Comparison of ENCODE assay signal across 8 cellular contexts in genomic region chr17:40647549-40648325, GRCh38. TPM values are rescaled to one million over a fixed set of nuclear protein-coding genes. Genes with fewer than 3 reads are reported as not detected.
DNase-seq lines count a peak whose midpoint lies in the region; ATAC-seq and TF ChIP-seq lines count a peak whose summit lies in the region.

Gene SMARCE1, minus strand, starts transcription at chr17:40647818. Its CDS starts 2,016 bp downstream, at chr17:40645802.

- CTCF ChIA-PET in OCI-LY7 (lab: Charles Lee; ENCODE audit: unreplicated experiment) = interaction anchor here (0.9 kb wide), 1 partner anchor 1001 kb away, joined by 3 read pairs; no protein-coding TSS in a partner anchor

- BruUV-seq in OCI-LY7 (replicated peaks; lab: Mats Ljungman, UMichigan) = no TSS peak

- H4K20me1 ChIP-seq in BLaER1 treated with 17β-estradiol and CSF1 and Interleukin-3, amounts not matched to agents 10 nM and 100 nM = peaks cover 0 to 13% (median 7%) of the 10 kb centered on the region in 11 experiments; a peak in 7 of 22 replicates
- peaks cover 16% of the 10 kb centered on the region for H4K20me1 ChIP-seq in OCI-LY7 (ENCODE audit: insufficient read depth, low read length)

- DNase-seq in HT-29 (ENCODE audit: low spot score) = peak; percentile 75
- DNase-seq in OCI-LY7 (ENCODE audit: low spot score) = peak; percentile 87
- DNase-seq in activated T-cell treated with anti-CD3 and anti-CD28 coated beads for 4 hours = peak; percentile 47
- DNase-seq in epithelial cell of prostate (ENCODE audit: low read depth, low spot score) = no peak
- peak; percentile 75 to 84 (median 80) for DNase-seq in mucosa of descending colon
- peak; percentile 58 to 61 for DNase-seq in stimulated activated CD8-positive, alpha-beta memory T cell treated with anti-CD3 and anti-CD28 coated beads, Interleukin-2, amount 100 ng/mL, for 48 hours (ENCODE audit: low read depth in 2 of 2)

- H3K9me3 ChIP-seq in BLaER1 treated with 17β-estradiol and CSF1 and Interleukin-3, amounts not matched to agents 10 nM and 100 nM (replicated peaks in 1 of 11) = no peaks in the 10 kb centered on the region
- H3K9me3 ChIP-seq in OCI-LY7 (ENCODE audit: low read length) (no peaks in the 10 kb centered on the region), mucosa of descending colon (no peaks in the 10 kb centered on the region)

- H3K4me3 ChIP-seq in BLaER1 treated with 17β-estradiol and CSF1 and Interleukin-3, amounts not matched to agents 10 nM and 100 nM = peak within 1 kb of the TSS; percentile 82 to 97 (median 88)
- H3K4me3 ChIP-seq in OCI-LY7 (ENCODE audit: low read depth, low read length, poor library complexity, severe bottlenecking) (peak within 1 kb of the TSS; percentile 90), mucosa of descending colon (peak within 1 kb of the TSS; percentile 78)

- POLR2A ChIA-PET in OCI-LY7 (lab: Charles Lee) = interaction anchor here (0.6 to 3.3 kb wide), 6 partner anchors 7 to 32 kb away, joined by 3 to 14 read pairs (median 6); no protein-coding TSS in a partner anchor

- peak within 1 kb of the TSS; percentile 95 for H2AFZ ChIP-seq in OCI-LY7 (ENCODE audit: low read length)

- ATAC-seq in GM19438 (IDR thresholded peaks at IDR 0.05; ENCODE audit: low read depth, unreplicated experiment) (peak; percentile 62), mucosa of descending colon (peak; percentile 93)

- H3K36me3 ChIP-seq in BLaER1 treated with 17β-estradiol and CSF1 and Interleukin-3, amounts not matched to agents 10 nM and 100 nM = peaks cover 21 to 35% (median 29%) of the 10 kb centered on the region in 11 experiments
- H3K36me3 ChIP-seq in OCI-LY7 (ENCODE audit: insufficient read depth, low read length) = peaks cover 34% of the 10 kb centered on the region
- H3K36me3 ChIP-seq in mucosa of descending colon (ENCODE audit: low read depth) = no peaks in the 10 kb centered on the region

- no peak for TF ChIP-seq CTCF in OCI-LY7 (conservative IDR thresholded peaks at IDR 0.05; ENCODE audit: low read length)
- TF ChIP-seq CTCF in mucosa of descending colon (IDR thresholded peaks at IDR 0.05) = no peak

- peaks cover 50% of the 10 kb centered on the region for H3K79me2 ChIP-seq in OCI-LY7 (ENCODE audit: insufficient read depth, low read depth, low read length)

- H3K9me2 ChIP-seq in OCI-LY7 (ENCODE audit: insufficient read depth, low read length) = no peaks in the 10 kb centered on the region

- H3K4me2 ChIP-seq in BLaER1 treated with 17β-estradiol and CSF1 and Interleukin-3, amounts not matched to agents 10 nM and 100 nM = peak within 1 kb of the TSS; percentile 86 to 97 (median 94)
- peak within 1 kb of the TSS; percentile 85 for H3K4me2 ChIP-seq in OCI-LY7 (ENCODE audit: low read length)

- H3K9ac ChIP-seq in BLaER1 treated with 17β-estradiol and CSF1 and Interleukin-3, amounts not matched to agents 10 nM and 100 nM = peak within 1 kb of the TSS; percentile 97 to 100 (median 99)

- peak within 1 kb of the TSS; percentile 98 to 100 (median 100) for H3K27ac ChIP-seq in BLaER1 treated with 17β-estradiol and CSF1 and Interleukin-3, amounts not matched to agents 10 nM and 100 nM
- peak within 1 kb of the TSS; percentile 62 for H3K27ac ChIP-seq in OCI-LY7 (ENCODE audit: low read depth, low read length, poor library complexity, severe bottlenecking)
- peak within 1 kb of the TSS; percentile 87 for H3K27ac ChIP-seq in epithelial cell of prostate

- peaks cover 33 to 52% (median 41%) of the 10 kb centered on the region in 10 experiments for H3K4me1 ChIP-seq in BLaER1 treated with 17β-estradiol and CSF1 and Interleukin-3, amounts not matched to agents 10 nM and 100 nM
- peaks cover 35% of the 10 kb centered on the region for H3K4me1 ChIP-seq in OCI-LY7 (ENCODE audit: insufficient read depth, low read length, poor library complexity, severe bottlenecking)
- peaks cover 10% of the 10 kb centered on the region for H3K4me1 ChIP-seq in mucosa of descending colon (ENCODE audit: low read depth)

- intact Hi-C loops in OCI-LY7 (cut with micrococcal nuclease; ENCODE audit: unreplicated experiment) = no loop called here
- intact Hi-C loops in mucosa of descending colon (cut with DNase I, micrococcal nuclease) = no loop called here

- no peaks in the 10 kb centered on the region for H3K27me3 ChIP-seq in BLaER1 treated with 17β-estradiol and CSF1 and Interleukin-3, amounts not matched to agents 10 nM and 100 nM

RNA-seq across cellular contexts. Expression of gene SMARCE1, which starts in this region (rescaled TPM):
- 30.0 and 34.8 TPM in 2 replicates for total RNA-seq in HT-29 (2014; rRNA removed; shearing (Covaris generic))
- total RNA-seq in OCI-LY7 (2014; rRNA removed; shearing (Covaris generic)) = 75.9 and 98.7 TPM in 2 replicates
- total RNA-seq in OCI-LY7 (2022) (109 and 123 TPM in 2 replicates), mucosa of descending colon (10 to 100 TPM; 72.0 to 93.8 (median 87.9) TPM)
